In the genomic region with DNA sequence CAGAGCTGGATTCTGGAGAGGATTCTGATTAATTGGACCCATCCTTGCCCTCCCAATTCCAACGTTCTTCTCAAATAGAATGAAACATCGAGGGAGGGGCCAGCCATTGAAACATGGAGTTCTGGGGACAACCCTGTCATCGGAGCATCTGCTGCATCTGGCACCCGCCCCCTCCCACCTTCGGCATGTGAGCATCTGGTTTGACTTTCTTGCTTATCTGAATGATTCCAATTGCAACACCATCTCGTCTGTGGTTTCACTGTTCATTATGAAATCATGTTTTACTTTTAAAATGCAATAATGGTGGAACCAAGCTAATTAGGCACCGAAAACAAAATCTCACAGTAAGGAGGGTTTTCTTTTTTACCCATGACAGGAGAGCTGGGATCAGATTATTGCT, we compare ENCODE assay signal across 20 cellular contexts.
DNase-seq lines count a peak whose midpoint lies in the region; TF ChIP-seq lines count a peak whose summit lies in the region.
"Had no signal": no experiment of that assay in that cellular context is flagged by ENCODE, and none has a peak within 500 bp of the region (broad histone marks: within the 10 kb centered on the region; RNA-seq: fewer than 3 reads in every experiment).

No MANE protein-coding gene starts in this region.

- H3K9me3 ChIP-seq in GM23248 (ENCODE audit: low read depth), result no peaks in the 10 kb centered on the region
- H3K9me3 ChIP-seq: HAP-1, left lung, SJSA1, uterus had no signal

- H3F3A ChIP-seq in GM23248 (ENCODE audit: insufficient read depth), result peaks cover 11% of the 10 kb centered on the region; the same call in 1 of the 2 replicates

- H3K4me2 ChIP-seq in GM23248 (ENCODE audit: unreplicated experiment), result peak overlapping the region; percentile 68

- no peak overlapping the region for H2AFZ ChIP-seq in GM23248

- peaks cover 45% of the 10 kb centered on the region for H3K27me3 ChIP-seq in GM23248 (replicated peaks; ENCODE audit: insufficient read depth)
- H3K27me3 ChIP-seq: SJSA1 had no signal

- H3K9ac ChIP-seq in GM23248, result no peak overlapping the region

- H4K20me1 ChIP-seq in GM23248 (ENCODE audit: insufficient read depth), result no peaks in the 10 kb centered on the region

- no peaks in the 10 kb centered on the region for H3K9me2 ChIP-seq in GM23248 (ENCODE audit: insufficient read depth)

- H3K4me3 ChIP-seq in GM23248 (peak overlapping the region; percentile 40), fibroblast of the aortic adventitia (ENCODE audit: low read depth, low read length) (no peak overlapping the region)
- H3K4me3 ChIP-seq: HAP-1, K562, left lung, SJSA1, uterus had no signal

- no peaks in the 10 kb centered on the region for H3K79me2 ChIP-seq in GM23248 (ENCODE audit: insufficient read depth)

- H3K4me1 ChIP-seq in GM23248 (ENCODE audit: insufficient read depth), result peaks cover 10% of the 10 kb centered on the region
- H3K4me1 ChIP-seq: HAP-1, left lung, uterus had no signal

- 3 to 7% methylated on average over 7 of the region's 7 CpGs for WGBS in GM23248 (ENCODE audit: low coverage in 1 of 2, low lambda C conversion rate in 2 of 2, missing lambda C conversion rate in 2 of 2), 2 experiments

- no peak overlapping the region for H3K27ac ChIP-seq in GM23248
- H3K27ac ChIP-seq: left lung, SJSA1, uterus had no signal

- TF ChIP-seq CTCF in fibroblast of the aortic adventitia (IDR thresholded peaks at IDR 0.05; ENCODE audit: insufficient read depth, low read length), result no peak

- DNase-seq in EH (ENCODE audit: low read depth) (peak; percentile 44), GM23248 (peak; percentile 38), NOMO-1 treated with dmso at 0.1 percent for 144 hours (lab: John Stamatoyannopoulos, UW; ENCODE audit: unreplicated experiment) (peak; percentile 73), fibroblast of the aortic adventitia (ENCODE audit: low read depth) (peak; percentile 31), HuH-7 (ENCODE audit: low spot score) (no peak), NCI-H187 (lab: John Stamatoyannopoulos, UW) (no peak)
- DNase-seq in stimulated activated CD4-positive, alpha-beta T cell treated with anti-CD3 and anti-CD28 coated beads, Interleukin-15, amount 100 ng/mL, for 24 hours, result no peak
- DNase-seq: activated CD8-positive, alpha-beta memory T cell treated with anti-CD3 and anti-CD28 coated beads, Interleukin-2, amount 10 ng/mL, durations not matched to agents 7 days and 5 days; activated T-cell treated with anti-CD3 and anti-CD28 coated beads, Interleukin-2, amount 50 U/mL, for 72 hours; cortex of kidney; DMS79; effector memory CD8-positive, alpha-beta T cell; left lung; NCI-H1436 treated with DMSO at 0.1 percent for 48 hours; NCI-H510A; stimulated activated naive CD8-positive, alpha-beta T cell treated with anti-CD3 and anti-CD28 coated beads, Interleukin-15, amount 100 ng/mL, for 72 hours; uterus had no signal

- H3K36me3 ChIP-seq in GM23248 (ENCODE audit: low read depth), result no peaks in the 10 kb centered on the region
- H3K36me3 ChIP-seq: HAP-1, left lung, SJSA1, uterus had no signal

- in situ Hi-C loops in GM23248 (cut with MboI), result no loop called here

Comparison
In these comparisons a context has a peak if more than half of its experiments do, and no peak if none do; other contexts are left out.
1. DNase-seq: peak in EH (single experiment), GM23248 (single experiment), NOMO-1 treated with dmso at 0.1 percent for 144 hours (single experiment) and fibroblast of the aortic adventitia (single experiment); none in HuH-7 (single experiment), stimulated activated CD4-positive, alpha-beta T cell treated with anti-CD3 and anti-CD28 coated beads, Interleukin-15, amount 100 ng/mL, for 24 hours (single experiment) and NCI-H187 (0 of 2).